29 cellular contexts compared by ENCODE assay signal in genomic region chr4:98444371-98444770, GRCh38.
"Had no signal": no experiment of that assay in that cellular context is flagged by ENCODE, and none has a peak within 500 bp of the region (broad histone marks: within the 10 kb centered on the region; RNA-seq: fewer than 3 reads in every experiment).

No MANE protein-coding gene starts in this region.

- H3K4me1 Mint-ChIP-seq: neural progenitor cell had no signal

- H3K4me3 Mint-ChIP-seq: naive thymus-derived CD4-positive, alpha-beta T cell; nephron; neural progenitor cell; stimulated activated naive B cell treated with anti-CD40 and anti-IgM and Interleukin-4, amounts not matched to agents 10 μg/mL and 1 μg/mL and 100 μg/mL, for 72 hours; stimulated activated naive CD8-positive, alpha-beta T cell treated with anti-CD3 and anti-CD28 coated beads, Interleukin-15, Interleukin-2, amounts not matched to agents 100 ng/mL and 50 ng/mL, for 24 hours had no signal

- ATAC-seq: foreskin keratinocyte; gastroesophageal sphincter; heart left ventricle; left cardiac atrium; left lung; naive thymus-derived CD4-positive, alpha-beta T cell; right lobe of liver; stimulated activated naive B cell treated with anti-CD40 and anti-IgM and Interleukin-4, amounts not matched to agents 10 μg/mL and 1 μg/mL and 100 μg/mL, for 72 hours; upper lobe of right lung had no signal

- H3K9me3 Mint-ChIP-seq: nephron; neural progenitor cell; stimulated activated naive CD8-positive, alpha-beta T cell treated with anti-CD3 and anti-CD28 coated beads, Interleukin-15, Interleukin-2, amounts not matched to agents 100 ng/mL and 50 ng/mL, for 24 hours had no signal

- FAIRE-seq: islet of Langerhans, small intestine had no signal

- H3K27ac ChIP-seq: esophagus muscularis mucosa, foreskin keratinocyte, gastroesophageal sphincter, heart left ventricle, hepatocyte, left lung, neural progenitor cell, parathyroid adenoma, right lobe of liver, thoracic aorta, transverse colon, upper lobe of right lung, uterus had no signal

- H3K4me3 ChIP-seq: dorsolateral prefrontal cortex, esophagus muscularis mucosa, gastroesophageal sphincter, heart left ventricle, hepatocyte, left lung, neural progenitor cell, right lobe of liver, thoracic aorta, transverse colon, upper lobe of right lung, uterus had no signal

- H3K27ac Mint-ChIP-seq: nephron; neural progenitor cell; progenitor cell of endocrine pancreas; stimulated activated naive B cell treated with anti-CD40 and anti-IgM and Interleukin-4, amounts not matched to agents 10 μg/mL and 1 μg/mL and 100 μg/mL, for 72 hours; stimulated activated naive CD8-positive, alpha-beta T cell treated with anti-CD3 and anti-CD28 coated beads, Interleukin-15, Interleukin-2, amounts not matched to agents 100 ng/mL and 50 ng/mL, for 24 hours had no signal

- H3K27me3 ChIP-seq: dorsolateral prefrontal cortex, esophagus muscularis mucosa, foreskin keratinocyte, gastroesophageal sphincter, heart left ventricle, hepatocyte, left lung, neural progenitor cell, right lobe of liver, transverse colon, upper lobe of right lung, uterus had no signal

- H3K9me3 ChIP-seq: esophagus muscularis mucosa, gastroesophageal sphincter, heart left ventricle, left lung, right lobe of liver, thoracic aorta, transverse colon, upper lobe of right lung, uterus had no signal

- H3K36me3 ChIP-seq: neural progenitor cell, uterus had no signal

- H3K4me1 ChIP-seq: esophagus muscularis mucosa, gastroesophageal sphincter, neural progenitor cell, parathyroid adenoma, right lobe of liver, uterus had no signal

- H3K27me3 Mint-ChIP-seq: naive thymus-derived CD4-positive, alpha-beta T cell; progenitor cell of endocrine pancreas; stimulated activated naive B cell treated with anti-CD40 and anti-IgM and Interleukin-4, amounts not matched to agents 10 μg/mL and 1 μg/mL and 100 μg/mL, for 72 hours; stimulated activated naive CD8-positive, alpha-beta T cell treated with anti-CD3 and anti-CD28 coated beads, Interleukin-15, Interleukin-2, amounts not matched to agents 100 ng/mL and 50 ng/mL, for 24 hours had no signal

- DNase-seq: cortex of kidney; dorsolateral prefrontal cortex; effector CD4-positive, alpha-beta T cell; foreskin keratinocyte; heart left ventricle; left cardiac atrium; left lung; mammary epithelial cell; mesendoderm; midbrain; naive thymus-derived CD4-positive, alpha-beta T cell; right lobe of liver; small intestine; stimulated activated CD4-positive, alpha-beta T cell treated with anti-CD3 and anti-CD28 coated beads, Interleukin-15, amount 100 ng/mL, for 24 hours; stimulated activated CD4-positive, alpha-beta T cell treated with anti-CD3 and anti-CD28 coated beads, Interleukin-2, amount 100 ng/mL, for 48 hours; stimulated activated naive B cell treated with anti-CD40 and anti-IgM and Interleukin-4, amounts not matched to agents 10 μg/mL and 1 μg/mL and 100 μg/mL, for 72 hours; transverse colon; upper lobe of right lung; uterus had no signal
